33 cellular contexts compared by ENCODE assay signal in genomic region chr17:57340160-57340981, GRCh38.
DNase-seq lines count a peak whose midpoint lies in the region; ATAC-seq, FAIRE-seq and TF ChIP-seq lines count a peak whose summit lies in the region.
"Had no signal": no experiment of that assay in that cellular context is flagged by ENCODE, and none has a peak within 500 bp of the region (broad histone marks: within the 10 kb centered on the region; RNA-seq: fewer than 3 reads in every experiment).

No MANE protein-coding gene starts in this region.

- no peaks in the 10 kb centered on the region; a peak in 2 of 4 replicates for H3K9me3 ChIP-seq in H1 (ENCODE audit: insufficient read depth in 2 of 2, low read depth in 1 of 2, low read length in 1 of 2)
- H3K9me3 ChIP-seq: body of pancreas, Caco-2, gastrocnemius medialis, lower lobe of right lung, psoas muscle, SJSA1 had no signal

- peaks cover 0 to 53% of the 10 kb centered on the region in 2 experiments; a peak in 3 of 4 replicates for H3K79me2 ChIP-seq in H1 (ENCODE audit: control insufficient read depth in 1 of 2, insufficient read depth in 2 of 2, low read length in 2 of 2)

- POLR2A ChIA-PET in H1 (lab: Charles Lee; ENCODE audit: partially characterized antibody) = no interaction called here

- peaks cover 30% of the 10 kb centered on the region for H3K36me3 Mint-ChIP-seq in activated T-cell treated with anti-CD3 and anti-CD28 coated beads, Interleukin-2, amount 50 U/mL, for 24 hours (ENCODE audit: low read depth)
- H3K36me3 Mint-ChIP-seq in activated T-helper 17 cell treated with anti-CD3 and anti-CD28 coated beads, Interleukin-2, amount 50 U/mL, for 72 hours (ENCODE audit: low read depth) = peaks cover 40% of the 10 kb centered on the region

- H2AFZ ChIP-seq in H1 (ENCODE audit: low read length) = no peak overlapping the region

- H2AK5ac ChIP-seq in H1 (ENCODE audit: low read depth, low read length) = no peak overlapping the region

- ATAC-seq in HG03457 (IDR thresholded peaks at IDR 0.05; ENCODE audit: unreplicated experiment) = no peak
- ATAC-seq in activated T-helper 17 cell treated with anti-CD3 and anti-CD28 coated beads, Interleukin-2, amount 50 U/mL, for 72 hours (replicated peaks) = no peak
- ATAC-seq: body of pancreas; gastrocnemius medialis; HCT116; lower lobe of right lung; naive thymus-derived CD8-positive, alpha-beta T cell; psoas muscle had no signal

- no peak overlapping the region for H2BK5ac ChIP-seq in H1 (ENCODE audit: low read depth, low read length)

- DNase-seq in activated T-cell treated with anti-CD3 and anti-CD28 coated beads, Interleukin-2, amount 50 U/mL, for 24 hours = peak; percentile 26
- no peak for DNase-seq in activated T-cell treated with anti-CD3 and anti-CD28 coated beads for 4 hours
- DNase-seq in OCI-M1 (lab: John Stamatoyannopoulos, UW) = peak; percentile 72
- DNase-seq in H1 (ENCODE audit: low read depth in 1 of 2, low spot score in 2 of 2) = no peak
- no peak for DNase-seq in NCI-H1436 treated with DMSO at 0.1 percent for 48 hours (lab: John Stamatoyannopoulos, UW)
- DNase-seq in SHP77 treated with DMSO at 0.1 percent for 48 hours (lab: John Stamatoyannopoulos, UW) = no peak
- DNase-seq: 8988T; activated CD4-positive, alpha-beta memory T cell treated with anti-CD3 and anti-CD28 coated beads, Interleukin-2, amount 10 ng/mL, durations not matched to agents 7 days and 5 days; activated CD4-positive, CD25-positive, alpha-beta regulatory T cell treated with anti-CD3 and anti-CD28 coated beads, Interleukin-2, amount 50 U/mL, for 72 hours; activated CD8-positive, alpha-beta memory T cell treated with anti-CD3 and anti-CD28 coated beads, Interleukin-2, amount 50 U/mL, for 4 hours; activated naive CD4-positive, alpha-beta T cell treated with anti-CD3 and anti-CD28 coated beads, Interleukin-2, amount 50 U/mL, for 16 hours; body of pancreas; C1 segment of cervical spinal cord; Caco-2; cerebellar nuclear complex; DMS53; gastrocnemius medialis; lower lobe of right lung; naive thymus-derived CD8-positive, alpha-beta T cell; NCI-H1436; NCI-H446; NCI-H748 treated with DMSO at 0.1 percent for 48 hours; nucleus accumbens; psoas muscle; stimulated activated CD4-positive, alpha-beta T cell treated with anti-CD3 and anti-CD28 coated beads, Interleukin-12 subunit alpha, Interleukin-12 subunit beta, amount 100 ng/mL, for 4 hours; stimulated activated CD4-positive, alpha-beta T cell treated with anti-CD3 and anti-CD28 coated beads, Interleukin-4, amount 100 ng/mL, for 1 hour had no signal

- H3K4me3 Mint-ChIP-seq in activated T-cell treated with anti-CD3 and anti-CD28 coated beads, Interleukin-2, amount 50 U/mL, for 24 hours = no peak overlapping the region
- no peak overlapping the region for H3K4me3 Mint-ChIP-seq in activated T-helper 17 cell treated with anti-CD3 and anti-CD28 coated beads, Interleukin-2, amount 50 U/mL, for 72 hours
- H3K4me3 Mint-ChIP-seq: activated CD4-positive, alpha-beta memory T cell treated with anti-CD3 and anti-CD28 coated beads, Interleukin-2, amount 10 ng/mL, durations not matched to agents 7 days and 5 days; type B pancreatic cell had no signal

- H3K4ac ChIP-seq in H1 (replicated peaks; ENCODE audit: insufficient read length, low read depth, low read length) = no peak overlapping the region

- H3K4me1 Mint-ChIP-seq in activated T-cell treated with anti-CD3 and anti-CD28 coated beads, Interleukin-2, amount 50 U/mL, for 24 hours (ENCODE audit: low read depth) = peaks cover 56% of the 10 kb centered on the region
- peaks cover 34% of the 10 kb centered on the region for H3K4me1 Mint-ChIP-seq in activated T-helper 17 cell treated with anti-CD3 and anti-CD28 coated beads, Interleukin-2, amount 50 U/mL, for 72 hours

- H3K23me2 ChIP-seq in H1 (ENCODE audit: low read depth, low read length) = no peaks in the 10 kb centered on the region

- no peaks in the 10 kb centered on the region; a peak in 1 of 8 replicates for H3K36me3 ChIP-seq in H1 (ENCODE audit: control insufficient read depth in 2 of 4, insufficient read depth in 4 of 4, low read length in 3 of 4)
- H3K36me3 ChIP-seq: gastrocnemius medialis, lower lobe of right lung, SJSA1 had no signal

- TF ChIP-seq RAD21 in H1 (IDR thresholded peaks at IDR 0.05 in 1 of 2, conservative IDR thresholded peaks at IDR 0.05 in 1 of 2; ENCODE audit: low read depth in 2 of 2, low read length in 2 of 2) = no peak

- H3K27me3 ChIP-seq in H1 (replicated peaks in 1 of 4; ENCODE audit: control insufficient read depth in 3 of 4, extremely low read depth in 1 of 4, insufficient read depth in 3 of 4, low read length in 3 of 4) = no peaks in the 10 kb centered on the region
- H3K27me3 ChIP-seq: body of pancreas, gastrocnemius medialis, SJSA1 had no signal

- no peak for TF ChIP-seq CTCF in H1 (IDR thresholded peaks at IDR 0.05; ENCODE audit: control extremely low read depth in 1 of 3, insufficient read depth in 1 of 3, low read depth in 1 of 3, low read length in 3 of 3)

- no peak overlapping the region for H3K27ac Mint-ChIP-seq in activated T-cell treated with anti-CD3 and anti-CD28 coated beads, Interleukin-2, amount 50 U/mL, for 24 hours
- H3K27ac Mint-ChIP-seq in activated T-helper 17 cell treated with anti-CD3 and anti-CD28 coated beads, Interleukin-2, amount 50 U/mL, for 72 hours = no peak overlapping the region
- H3K27ac Mint-ChIP-seq: activated CD4-positive, alpha-beta memory T cell treated with anti-CD3 and anti-CD28 coated beads, Interleukin-2, amount 10 ng/mL, durations not matched to agents 7 days and 5 days; IgD-negative memory B cell; type B pancreatic cell had no signal

- CTCF ChIA-PET in H1 (lab: Charles Lee; ENCODE audit: partially characterized antibody) = interaction anchor here (1.1 to 2.4 kb wide), 3 partner anchors 21 to 171 kb away, joined by 3 to 8 read pairs (median 3); no protein-coding TSS in a partner anchor

- H3K4me2 ChIP-seq in H1 (ENCODE audit: insufficient read depth in 1 of 2, low read depth in 2 of 2, low read length in 2 of 2) = peak overlapping the region in 1 of 2 experiments; percentile 28; a peak in 2 of 4 replicates

- no peak overlapping the region for H2BK12ac ChIP-seq in H1 (ENCODE audit: low read depth, low read length)

- no peak for FAIRE-seq in H1 (lab: Jason Lieb, UNC)
- FAIRE-seq: G401.6 had no signal

- H3K9ac ChIP-seq in H1 (replicated peaks in 1 of 4; ENCODE audit: extremely low read depth in 1 of 4, low read depth in 3 of 4, low read length in 3 of 4) = no peak overlapping the region

- H3K27ac ChIP-seq in H1 (ENCODE audit: low read depth, low read length) = no peak overlapping the region
- H3K27ac ChIP-seq: body of pancreas, lower lobe of right lung, SJSA1 had no signal

- H4K5ac ChIP-seq in H1 (ENCODE audit: insufficient read length, low read depth, low read length) = no peak overlapping the region

- no peak for TF ChIP-seq EP300 in H1 (IDR thresholded peaks at IDR 0.05; ENCODE audit: borderline replicate concordance in 1 of 2, low read depth in 2 of 2, low read length in 2 of 2)

- no peak overlapping the region for H4K91ac ChIP-seq in H1 (replicated peaks; ENCODE audit: insufficient read length, low read length)

- 92% methylated on average over 8 of the region's 8 CpGs; no CpG with 5 or more reads in 1 of the 2 experiments for WGBS in H1 (ENCODE audit: extremely low coverage in 1 of 2, insufficient coverage in 1 of 2, insufficient read length in 1 of 2, insufficient replicate concordance in 2 of 2, low coverage in 1 of 2, low lambda C conversion rate in 2 of 2, missing lambda C conversion rate in 1 of 2), 2 experiments

- H3K56ac ChIP-seq in H1 (replicated peaks; ENCODE audit: insufficient read length, low read depth, low read length) = no peak overlapping the region

- no peak overlapping the region for H3K14ac ChIP-seq in H1 (ENCODE audit: insufficient read length)

- H4K8ac ChIP-seq in H1 (ENCODE audit: extremely low read depth, insufficient read depth, low read length) = no peak overlapping the region

- H4K20me1 ChIP-seq in H1 (replicated peaks in 1 of 2; ENCODE audit: control insufficient read depth in 1 of 2, insufficient read depth in 2 of 2, low read length in 2 of 2) = peaks cover 0 to 9% of the 10 kb centered on the region in 2 experiments

- H3K18ac ChIP-seq in H1 (ENCODE audit: extremely low read depth, low read length) = no peak overlapping the region

- no peaks in the 10 kb centered on the region for H3K9me3 Mint-ChIP-seq in activated T-cell treated with anti-CD3 and anti-CD28 coated beads, Interleukin-2, amount 50 U/mL, for 24 hours
- H3K9me3 Mint-ChIP-seq in activated T-helper 17 cell treated with anti-CD3 and anti-CD28 coated beads, Interleukin-2, amount 50 U/mL, for 72 hours = no peaks in the 10 kb centered on the region
- H3K9me3 Mint-ChIP-seq: activated CD4-positive, alpha-beta memory T cell treated with anti-CD3 and anti-CD28 coated beads, Interleukin-2, amount 10 ng/mL, durations not matched to agents 7 days and 5 days; IgD-negative memory B cell; naive thymus-derived CD8-positive, alpha-beta T cell had no signal

- TF ChIP-seq POLR2A in H1 (IDR thresholded peaks at IDR 0.05; ENCODE audit: control extremely low read depth in 1 of 2, low read depth in 2 of 2, low read length in 2 of 2) = no peak

- H2BK20ac ChIP-seq in H1 (ENCODE audit: low read length) = 0 out of 2 replicates have a peak overlapping the region, but pooled peaks have one; percentile 16

- no peaks in the 10 kb centered on the region for H3K27me3 Mint-ChIP-seq in activated T-cell treated with anti-CD3 and anti-CD28 coated beads, Interleukin-2, amount 50 U/mL, for 24 hours
- no peaks in the 10 kb centered on the region for H3K27me3 Mint-ChIP-seq in activated T-helper 17 cell treated with anti-CD3 and anti-CD28 coated beads, Interleukin-2, amount 50 U/mL, for 72 hours
- H3K27me3 Mint-ChIP-seq: activated CD4-positive, alpha-beta memory T cell treated with anti-CD3 and anti-CD28 coated beads, Interleukin-2, amount 10 ng/mL, durations not matched to agents 7 days and 5 days; IgD-negative memory B cell; naive thymus-derived CD8-positive, alpha-beta T cell; type B pancreatic cell had no signal

- no peak overlapping the region for H2BK15ac ChIP-seq in H1 (ENCODE audit: low read length)

- H3K4me1 ChIP-seq in H1 (replicated peaks in 1 of 4; ENCODE audit: control insufficient read depth in 3 of 4, insufficient read depth in 4 of 4, low read length in 3 of 4) = peaks cover 12 to 33% (median 22%) of the 10 kb centered on the region in 4 experiments
- H3K4me1 ChIP-seq: Caco-2, lower lobe of right lung, SJSA1 had no signal

- no peak overlapping the region for H3K23ac ChIP-seq in H1 (ENCODE audit: insufficient read length)

- no peak overlapping the region for H2BK120ac ChIP-seq in H1 (replicated peaks; ENCODE audit: low read depth, low read length)

- H3K79me1 ChIP-seq in H1 (ENCODE audit: low read depth, low read length) = peaks cover 12% of the 10 kb centered on the region; the same call in 1 of the 2 replicates

- no peak overlapping the region for H3K4me3 ChIP-seq in H1 (ENCODE audit: extremely low read depth in 1 of 4, insufficient read depth in 2 of 4, low read depth in 3 of 4, low read length in 4 of 4)
- H3K4me3 ChIP-seq: body of pancreas, gastrocnemius medialis, lower lobe of right lung, psoas muscle, SJSA1 had no signal

TF ChIP-seq in H1, 55 proteins besides CTCF, POLR2A, EP300 and RAD21 (continues in another document):
- TF ChIP-seq SAP30 (IDR thresholded peaks at IDR 0.05; ENCODE audit: insufficient read depth, insufficient replicate concordance, low read length) (no peak), TCF12 (IDR thresholded peaks at IDR 0.05; ENCODE audit: low read depth, low read length) (no peak), NRF1 (IDR thresholded peaks at IDR 0.05; ENCODE audit: low read depth, low read length) (no peak)

Comparison
In these comparisons a context has a peak if more than half of its experiments do, and no peak if none do; other contexts are left out.
1. DNase-seq: peak in activated T-cell treated with anti-CD3 and anti-CD28 coated beads, Interleukin-2, amount 50 U/mL, for 24 hours (single experiment) and OCI-M1 (single experiment); none in activated T-cell treated with anti-CD3 and anti-CD28 coated beads for 4 hours (single experiment), H1 (0 of 2), NCI-H1436 treated with DMSO at 0.1 percent for 48 hours (single experiment) and SHP77 treated with DMSO at 0.1 percent for 48 hours (single experiment).